10 cellular contexts compared by ENCODE assay signal in genomic region chr4:147787204-147787603, GRCh38. TPM values are rescaled to one million over a fixed set of nuclear protein-coding genes. Genes with fewer than 3 reads are reported as not detected.
DNase-seq lines count a peak whose midpoint lies in the region; ATAC-seq and TF ChIP-seq lines count a peak whose summit lies in the region.
"Had no signal": no experiment of that assay in that cellular context is flagged by ENCODE, and none has a peak within 500 bp of the region (broad histone marks: within the 10 kb centered on the region; RNA-seq: fewer than 3 reads in every experiment).

No MANE protein-coding gene starts in this region.

- intact Hi-C loops in colonic mucosa (cut with DNase I): no loop called here

- H3K27me3 ChIP-seq in colonic mucosa: no peaks in the 10 kb centered on the region

- H3K27ac ChIP-seq in colonic mucosa: no peak overlapping the region

- H3K9ac ChIP-seq in colonic mucosa (ENCODE audit: low read depth in 2 of 2, low read length in 2 of 2): no peak overlapping the region

- ATAC-seq in HG03135 (IDR thresholded peaks at IDR 0.05; ENCODE audit: unreplicated experiment): no peak

- no peak for TF ChIP-seq CTCF in AG10803 (conservative IDR thresholded peaks at IDR 0.05; ENCODE audit: low read length)
- TF ChIP-seq CTCF in colonic mucosa (IDR thresholded peaks at IDR 0.05): no peak

- peak; percentile 80 for DNase-seq in AG10803 (ENCODE audit: low read depth)
- DNase-seq in LHCN-M2 (ENCODE audit: low read depth): peak; percentile 72
- peak; percentile 33 for DNase-seq in fibroblast of peridontal ligament (ENCODE audit: extremely low read depth)
- peak; percentile 37 for DNase-seq in occipital lobe (lab: John Stamatoyannopoulos, UW)
- DNase-seq in NCI-H146 treated with DMSO at 0.1 percent for 48 hours (lab: John Stamatoyannopoulos, UW; ENCODE audit: unreplicated experiment): no peak
- no peak for DNase-seq in colonic mucosa
- DNase-seq in activated CD8-positive, alpha-beta memory T cell treated with anti-CD3 and anti-CD28 coated beads, Interleukin-2, amount 50 U/mL, for 4 hours: no peak
- DNase-seq: CD4-positive, alpha-beta T cell; NCI-H1092 had no signal

- H3K9me3 ChIP-seq in colonic mucosa: no peaks in the 10 kb centered on the region

- H3K4me1 ChIP-seq in colonic mucosa: no peaks in the 10 kb centered on the region

- no peaks in the 10 kb centered on the region for H3K36me3 ChIP-seq in colonic mucosa

- H3K4me3 ChIP-seq in AG10803 (ENCODE audit: low read length): no peak overlapping the region
- no peak overlapping the region for H3K4me3 ChIP-seq in colonic mucosa

RNA-seq across cellular contexts. Expression of gene ARHGAP10, which starts 55.3 kb away (rescaled TPM):
- 27.1 and 28.9 TPM in 2 replicates for total RNA-seq in LHCN-M2 (2014; rRNA removed)
- 20.1 TPM for polyA plus RNA-seq in LHCN-M2 (2012)
- 1.7 TPM for total RNA-seq in occipital lobe
- 1 to 10 TPM; 4.4 to 7.1 TPM for total RNA-seq in colonic mucosa

Comparison
In these comparisons a context has a peak if more than half of its experiments do, and no peak if none do; other contexts are left out.
1. DNase-seq: peak in AG10803 (single experiment), LHCN-M2 (single experiment), fibroblast of peridontal ligament (single experiment) and occipital lobe (single experiment); none in NCI-H146 treated with DMSO at 0.1 percent for 48 hours (single experiment), colonic mucosa (single experiment) and activated CD8-positive, alpha-beta memory T cell treated with anti-CD3 and anti-CD28 coated beads, Interleukin-2, amount 50 U/mL, for 4 hours (single experiment).